Comparison of ENCODE assay signal across 19 cellular contexts in the genomic region with DNA sequence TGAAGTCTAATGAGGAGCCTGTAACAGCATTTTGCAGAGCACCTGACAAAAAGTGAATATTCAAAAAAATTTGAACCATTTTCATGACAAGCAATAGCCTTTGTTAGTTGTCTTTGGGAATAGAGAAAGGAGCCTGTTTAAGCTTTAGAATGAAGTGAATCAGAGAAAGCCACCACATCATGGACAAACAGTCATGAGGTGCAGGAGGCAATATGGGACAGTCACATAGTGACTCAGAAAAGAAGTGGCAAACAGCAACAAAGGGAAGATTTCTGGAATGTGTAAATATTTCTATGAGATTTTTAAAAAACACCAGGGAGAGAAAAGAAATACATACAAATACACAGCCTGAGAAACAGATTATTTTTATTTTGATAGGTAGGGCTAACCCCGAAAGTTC. TPM values are rescaled to one million over a fixed set of nuclear protein-coding genes. Genes with fewer than 3 reads are reported as not detected.
DNase-seq lines count a peak whose midpoint lies in the region; ATAC-seq, FAIRE-seq and TF ChIP-seq lines count a peak whose summit lies in the region.
"Had no signal": no experiment of that assay in that cellular context is flagged by ENCODE, and none has a peak within 500 bp of the region (broad histone marks: within the 10 kb centered on the region; RNA-seq: fewer than 3 reads in every experiment).

No MANE protein-coding gene starts in this region.

- dilution Hi-C loops in keratinocyte (cut with MboI; ENCODE audit: extremely low pct_ligation_motif_present, low sequenced_read_pairs) = no loop called here

- TF ChIP-seq CTCF in A549 (IDR thresholded peaks at IDR 0.05) (no peak), HCT116 (IDR thresholded peaks at IDR 0.05 in 2 of 3, conservative IDR thresholded peaks at IDR 0.05 in 1 of 3; ENCODE audit: borderline replicate concordance in 1 of 3, insufficient read depth in 1 of 3, low read depth in 2 of 3, low read length in 2 of 3) (no peak), keratinocyte (optimal IDR thresholded peaks at IDR 0.05 in 1 of 3, IDR thresholded peaks at IDR 0.05 in 1 of 3, conservative IDR thresholded peaks at IDR 0.05 in 1 of 3; ENCODE audit: extremely low read depth in 1 of 3, insufficient read depth in 2 of 3, low read length in 3 of 3) (no peak)

- H3K9ac ChIP-seq in HCT116 (ENCODE audit: low read length) (no peak overlapping the region), keratinocyte (ENCODE audit: control insufficient read depth, extremely low read depth, insufficient read depth, low read length) (no peak overlapping the region)

- H3K4me1 ChIP-seq in A549 (peaks cover 13% of the 10 kb centered on the region; the same call in 1 of the 3 replicates), HCT116 (ENCODE audit: control insufficient read depth in 1 of 2, insufficient read depth in 2 of 2, low read length in 2 of 2) (peaks cover 0 to 20% of the 10 kb centered on the region in 2 experiments; a peak in 2 of 4 replicates), keratinocyte (ENCODE audit: control insufficient read depth, extremely low read depth, insufficient read depth, low read length) (peaks cover 13% of the 10 kb centered on the region)

- FAIRE-seq in A549 (lab: Jason Lieb, UNC) = no peak
- FAIRE-seq in keratinocyte (lab: Jason Lieb, UNC) = no peak
- FAIRE-seq: A204.1 had no signal

- DNase-seq in A549 (ENCODE audit: low read depth in 1 of 2, low spot score in 1 of 2) = no peak
- no peak for DNase-seq in HCT116 (ENCODE audit: low read depth, low spot score)
- peak; percentile 22 for DNase-seq in RKO (ENCODE audit: low spot score)
- DNase-seq in keratinocyte (ENCODE audit: low read depth, low spot score) = no peak
- no peak for DNase-seq in AG08395 (ENCODE audit: low spot score)
- DNase-seq in ACHN = no peak
- no peak for DNase-seq in stimulated activated CD4-positive, alpha-beta T cell treated with anti-CD3 and anti-CD28 coated beads, Interleukin-12 subunit alpha, Interleukin-12 subunit beta, amount 100 ng/mL, for 4 hours
- DNase-seq in activated naive CD4-positive, alpha-beta T cell (lab: John Stamatoyannopoulos, UW) = no peak
- DNase-seq: C1 segment of cervical spinal cord, GDM1, NCI-H1105 treated with DMSO at 0.1 percent for 48 hours, NCI-H1694 treated with DMSO at 0.1 percent for 48 hours, NCI-H2107, NCI-H510A, SW 1271 had no signal

- in situ Hi-C loops in ACHN (cut with HindIII; ENCODE audit: low pct_ligation_motif_present, low pct_unique_long_range_greater_than_20kb, low sequenced_read_pairs) = no loop called here

- TF ChIP-seq POLR2A in A549 (IDR thresholded peaks at IDR 0.05; ENCODE audit: low read length) (no peak), HCT116 (IDR thresholded peaks at IDR 0.05; ENCODE audit: borderline replicate concordance, extremely low read depth, insufficient read depth, insufficient read length) (no peak)

- H3K36me3 ChIP-seq in HCT116 (ENCODE audit: control insufficient read depth in 1 of 2, insufficient read depth in 2 of 2, low read length in 2 of 2) = no peaks in the 10 kb centered on the region
- H3K36me3 ChIP-seq in keratinocyte (ENCODE audit: control insufficient read depth in 2 of 2, extremely low read depth in 1 of 2, insufficient read depth in 2 of 2, low read length in 2 of 2) = no peaks in the 10 kb centered on the region
- H3K36me3 ChIP-seq: HAP-1 had no signal

- H4K20me1 ChIP-seq in HCT116 (ENCODE audit: insufficient read depth) = no peaks in the 10 kb centered on the region
- no peaks in the 10 kb centered on the region for H4K20me1 ChIP-seq in keratinocyte (ENCODE audit: control insufficient read depth, extremely low read depth, insufficient read depth, low read length)

- intact Hi-C loops in HCT116 (cut with micrococcal nuclease) = no loop called here

- no peaks in the 10 kb centered on the region for H3K9me2 ChIP-seq in HCT116 (ENCODE audit: insufficient read depth)

- TF ChIP-seq EP300 in A549 (IDR thresholded peaks at IDR 0.05) = no peak

- H3K4me3 ChIP-seq in A549 = no peak overlapping the region
- no peak overlapping the region for H3K4me3 ChIP-seq in HCT116 (replicated peaks in 1 of 2; ENCODE audit: low read depth in 1 of 2, low read length in 2 of 2)
- no peak overlapping the region for H3K4me3 ChIP-seq in keratinocyte (ENCODE audit: control insufficient read depth in 2 of 3, extremely low read depth in 1 of 3, insufficient read depth in 2 of 3, low read depth in 1 of 3, low read length in 3 of 3)
- H3K4me3 ChIP-seq: HAP-1 had no signal

- H3K27ac ChIP-seq in A549 = no peak overlapping the region
- no peak overlapping the region for H3K27ac ChIP-seq in HCT116 (ENCODE audit: low read depth, low read length)
- H3K27ac ChIP-seq in keratinocyte (ENCODE audit: control insufficient read depth, insufficient read depth, low read length) = peak overlapping the region; percentile 15

- H2AFZ ChIP-seq in HCT116 (ENCODE audit: low read depth, low read length, poor library complexity, severe bottlenecking) (peak overlapping the region; percentile 55), keratinocyte (ENCODE audit: control insufficient read depth, low read length) (no peak overlapping the region)

- H3K9me3 ChIP-seq in A549 (no peaks in the 10 kb centered on the region), HCT116 (ENCODE audit: control insufficient read depth in 1 of 2, insufficient read depth in 1 of 2, low read depth in 1 of 2, low read length in 2 of 2) (no peaks in the 10 kb centered on the region), keratinocyte (ENCODE audit: control insufficient read depth, low read depth, low read length) (no peaks in the 10 kb centered on the region)
- H3K9me3 ChIP-seq: HAP-1 had no signal

- H3K27me3 ChIP-seq in HCT116 (ENCODE audit: insufficient read depth, low read length) = no peaks in the 10 kb centered on the region
- no peaks in the 10 kb centered on the region for H3K27me3 ChIP-seq in keratinocyte (ENCODE audit: control insufficient read depth, extremely low read depth, insufficient read depth, low read length)

- no TSS peak for BruUV-seq in HCT116 (replicated peaks; lab: Mats Ljungman, UMichigan)

- POLR2A ChIA-PET in A549 (lab: Yijun Ruan, JAX) = no interaction called here
- POLR2A ChIA-PET in HCT116 (lab: Charles Lee) = interaction anchor here (0.9 kb wide), 1 partner anchor 114 kb away, joined by 4 read pairs; a partner anchor contains a TSS

- peak in 1 of 2 experiments; percentile 59; a peak in 1 of 6 replicates for ATAC-seq in A549
- peak; percentile 50; the same call in 1 of the 2 replicates for ATAC-seq in HCT116
- ATAC-seq: Right ventricle myocardium inferior had no signal

- RAD21 ChIA-PET in HCT116 (lab: Charles Lee; ENCODE audit: low non-redundant PET in 1 of 2, low total read pairs in 2 of 2, uncharacterized antibody in 2 of 2, unreplicated experiment in 2 of 2) = no interaction called here

- no peaks in the 10 kb centered on the region for H3K9me1 ChIP-seq in keratinocyte (ENCODE audit: control insufficient read depth, extremely low read depth, insufficient read depth, low read length)

- 85% methylated on average over 1 of the region's 1 CpG for WGBS in A549 (ENCODE audit: missing lambda C conversion rate)

- H3K4me2 ChIP-seq in A549 (peak overlapping the region; percentile 23; the same call in 2 of the 3 replicates), HCT116 (ENCODE audit: low read length) (peak overlapping the region; percentile 11), keratinocyte (ENCODE audit: control insufficient read depth, extremely low read depth, insufficient read depth, low read depth, low read length) (no peak overlapping the region)

- H3K79me2 ChIP-seq in HCT116 (ENCODE audit: insufficient read depth, low read length) (no peaks in the 10 kb centered on the region), keratinocyte (ENCODE audit: control insufficient read depth, insufficient read depth, low read length) (no peaks in the 10 kb centered on the region)

- CTCF ChIA-PET in A549 (lab: Yijun Ruan, JAX) = no interaction called here
- CTCF ChIA-PET in HCT116 (lab: Charles Lee) = interaction anchor here (1.0 to 1.2 kb wide), 3 partner anchors 60 to 70 kb away, joined by 3 to 4 read pairs (median 3); no protein-coding TSS in a partner anchor

- no peak for TF ChIP-seq RAD21 in A549 (conservative IDR thresholded peaks at IDR 0.05 in 1 of 2, IDR thresholded peaks at IDR 0.05 in 1 of 2)
- TF ChIP-seq RAD21 in HCT116 (IDR thresholded peaks at IDR 0.05; ENCODE audit: low read depth) = no peak

TF ChIP-seq in A549, 52 proteins besides CTCF, POLR2A, EP300 and RAD21 (continues in another document):
- no peak for TF ChIP-seq HDAC2 (IDR thresholded peaks at IDR 0.05)

TF ChIP-seq in HCT116, 20 proteins besides CTCF, POLR2A, EP300 and RAD21:
- TF ChIP-seq, protein P1, sequence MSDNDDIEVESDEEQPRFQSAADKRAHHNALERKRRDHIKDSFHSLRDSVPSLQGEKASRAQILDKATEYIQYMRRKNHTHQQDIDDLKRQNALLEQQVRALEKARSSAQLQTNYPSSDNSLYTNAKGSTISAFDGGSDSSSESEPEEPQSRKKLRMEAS (IDR thresholded peaks at IDR 0.05) = no peak
- TF ChIP-seq EZH2 (IDR thresholded peaks at IDR 0.05) = no peak

RNA-seq across cellular contexts. Expression of a gene that starts 6.6 kb away (rescaled TPM):
- polyA plus RNA-seq in A549 (2011; rRNA removed) = 0.20 and 0.32 TPM in 2 replicates
- 0.08 and 0.13 TPM in 2 replicates for polyA plus RNA-seq in A549 (2012; cell fraction: cytosol; rRNA removed)
- 0.29 and 0.55 TPM in 2 replicates for polyA plus RNA-seq in A549 (2012; cell fraction: nucleus; rRNA removed)
- 0.16 to 0.31 TPM (median 0.22 TPM) in 3 replicates for polyA plus RNA-seq in A549 (2017; fragmentation: RNase III; extraction: RNeasy Plus Mini Kit Qiagen cat#74134 plus additional on column Dnase treatment)
- 0.17 and 0.34 TPM in 2 replicates for polyA minus RNA-seq in A549 (2011; rRNA and poly(A)+ RNA removed)
- 0.57 TPM for total RNA-seq in HCT116 (2021; ENCODE audit: unreplicated experiment)
- 0.24 and 0.30 TPM in 2 replicates for polyA plus RNA-seq in HCT116 (2012)
- 0.08 to 0.76 TPM (median 0.42 TPM) in 3 replicates for polyA plus RNA-seq in keratinocyte
- 1.1 TPM for polyA plus RNA-seq in keratinocyte (2011; ENCODE audit: low read depth)
- polyA plus RNA-seq in keratinocyte (2011; cell fraction: cytosol; rRNA removed) = 0.17 and 0.26 TPM in 2 replicates
- polyA plus RNA-seq in keratinocyte (2011; cell fraction: nucleus; rRNA removed) = 3.1 and 3.2 TPM in 2 replicates
- polyA plus RNA-seq in keratinocyte (2012; ENCODE audit: low replicate concordance) = 0.19 and 2.2 TPM in 2 replicates
- polyA minus RNA-seq in keratinocyte = 0.99 to 1.1 TPM in 2 of 3 replicates, not detected in the other
- polyA minus RNA-seq in keratinocyte (2011; cell fraction: cytosol; rRNA and poly(A)+ RNA removed) = not detected
- polyA minus RNA-seq in keratinocyte (2011; cell fraction: nucleus; rRNA and poly(A)+ RNA removed) = 1.3 and 3.5 TPM in 2 replicates
- total RNA-seq: LHCN-M2 had no signal
